In the genomic region with DNA sequence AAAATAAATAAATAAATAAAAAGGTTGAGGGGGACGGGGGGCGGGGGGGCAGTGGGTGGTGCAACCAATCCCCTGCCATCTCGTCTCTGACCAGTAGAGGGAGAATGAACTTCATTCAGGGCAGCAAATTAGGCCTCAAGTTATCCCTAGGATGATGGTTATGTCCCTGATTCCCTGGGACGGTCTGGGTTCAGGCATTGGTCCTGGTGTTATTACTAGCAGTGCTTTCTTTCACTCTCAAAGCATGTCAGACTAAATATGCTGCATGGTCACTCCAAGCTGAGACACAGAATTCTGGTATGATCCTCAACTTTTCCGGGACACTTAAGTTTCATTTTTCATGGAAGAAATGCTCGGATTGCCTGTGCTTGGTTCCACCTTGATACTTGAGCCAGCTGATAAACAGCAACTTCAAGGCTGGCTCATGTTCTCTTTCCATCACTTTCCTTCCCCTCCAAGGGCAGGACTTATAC, we compare ENCODE assay signal across 8 cellular contexts. TPM values are rescaled to one million over a fixed set of nuclear protein-coding genes. Genes with fewer than 3 reads are reported as not detected.
DNase-seq lines count a peak whose midpoint lies in the region; ATAC-seq, FAIRE-seq and TF ChIP-seq lines count a peak whose summit lies in the region.

No MANE protein-coding gene starts in this region.

- intact Hi-C loops in testis (cut with DNase I; ENCODE audit: low total_unique reads): no loop called here

- H3K36me3 ChIP-seq in testis (ENCODE audit: low read depth, missing control alignments): no peaks in the 10 kb centered on the region

- no peak overlapping the region for H3K4me3 Mint-ChIP-seq in immature natural killer cell

- H3K4me1 Mint-ChIP-seq in immature natural killer cell: peaks cover 28 to 36% of the 10 kb centered on the region in 2 donors

- no peak for TF ChIP-seq EP300 in A549 (IDR thresholded peaks at IDR 0.05)

- H3K27ac ChIP-seq in A549 (no peak overlapping the region), testis (no peak overlapping the region)

- in situ Hi-C loops in G401 (cut with HindIII; ENCODE audit: low sequenced_read_pairs) (no loop called here), astrocyte of the cerebellum (cut with HindIII; ENCODE audit: low sequenced_read_pairs) (no loop called here)

- TF ChIP-seq RAD21 in A549 (conservative IDR thresholded peaks at IDR 0.05 in 1 of 2, IDR thresholded peaks at IDR 0.05 in 1 of 2): peak; percentile 60 to 70

- POLR2A ChIA-PET in A549 (lab: Yijun Ruan, JAX): no interaction called here

- CTCF ChIA-PET in A549 (lab: Yijun Ruan, JAX): interaction anchor here (0.7 to 5.3 kb wide), 7 partner anchors 11 to 629 kb away, joined by 3 to 29 read pairs (median 7); no protein-coding TSS in a partner anchor

- no peaks in the 10 kb centered on the region for H3K9me3 Mint-ChIP-seq in immature natural killer cell

- 41% methylated on average over 6 of the region's 6 CpGs for WGBS in A549 (ENCODE audit: missing lambda C conversion rate)
- WGBS in testis, 2 donors: 61 to 74% methylated on average over 6 of the region's 6 CpGs

- peaks cover 0 to 4% (median 0%) of the 10 kb centered on the region in 3 donors for H3K36me3 Mint-ChIP-seq in immature natural killer cell

- H3K4me1 ChIP-seq in A549: peaks cover 24% of the 10 kb centered on the region
- no peaks in the 10 kb centered on the region for H3K4me1 ChIP-seq in testis

- peak in 1 of 2 experiments; percentile 77; a peak in 3 of 6 replicates for ATAC-seq in A549
- ATAC-seq in HG03442 (IDR thresholded peaks at IDR 0.05; ENCODE audit: unreplicated experiment): no peak

- H3K9me3 ChIP-seq in A549 (no peaks in the 10 kb centered on the region), testis (no peaks in the 10 kb centered on the region)

- no peak for FAIRE-seq in A549 (lab: Jason Lieb, UNC)

- H3K27me3 Mint-ChIP-seq in immature natural killer cell (ENCODE audit: low read depth in 3 of 3): peaks cover 0 to 3% (median 0%) of the 10 kb centered on the region in 3 donors

- DNase-seq in A549 (ENCODE audit: low read depth in 1 of 2, low spot score in 1 of 2) (peak; percentile 41 to 46), G401 (ENCODE audit: low spot score) (peak; percentile 29), NCI-H526 treated with DMSO at 0.1 percent for 48 hours (lab: John Stamatoyannopoulos, UW) (peak; percentile 6), astrocyte of the cerebellum (ENCODE audit: low read depth) (no peak), immature natural killer cell (peak in 2 of 3 donors; percentile 24), testis (peak; percentile 58), NCI-H1436 (lab: John Stamatoyannopoulos, UW) (no peak)

- peak; percentile 51 for TF ChIP-seq CTCF in A549 (IDR thresholded peaks at IDR 0.05)
- TF ChIP-seq CTCF in astrocyte of the cerebellum (IDR thresholded peaks at IDR 0.05; ENCODE audit: low read depth, low read length, missing control alignments): peak; percentile 61
- TF ChIP-seq CTCF in testis (IDR thresholded peaks at IDR 0.05): peak in 2 of 3 experiments; percentile 25 to 69

- no peak overlapping the region for H3K4me2 ChIP-seq in A549

- H3K4me3 ChIP-seq in A549 (no peak overlapping the region), astrocyte of the cerebellum (ENCODE audit: low read depth, low read length) (no peak overlapping the region), testis (no peak overlapping the region)

- H3K27ac Mint-ChIP-seq in immature natural killer cell: no peak overlapping the region

- no peaks in the 10 kb centered on the region for H3K27me3 ChIP-seq in testis

- TF ChIP-seq POLR2A in A549 (IDR thresholded peaks at IDR 0.05; ENCODE audit: low read length) (no peak), testis (IDR thresholded peaks at IDR 0.05) (no peak)

TF ChIP-seq in A549, 52 proteins besides CTCF, POLR2A, EP300 and RAD21:
- no peak for TF ChIP-seq FOXS1 (CRISPR knock-in tag; IDR thresholded peaks at IDR 0.05)
- peak; percentile 68 for TF ChIP-seq SMC3 (IDR thresholded peaks at IDR 0.05)

RNA-seq across cellular contexts. Expression of gene DAP, which starts 59.4 kb away (rescaled TPM):
- polyA plus RNA-seq in A549 (2011; rRNA removed): 24.2 and 46.4 TPM in 2 replicates
- polyA plus RNA-seq in A549 (2012; cell fraction: cytosol; rRNA removed): 36.5 and 45.3 TPM in 2 replicates
- polyA plus RNA-seq in A549 (2012; cell fraction: nucleus; rRNA removed): 23.6 and 24.7 TPM in 2 replicates
- polyA plus RNA-seq in A549 (2017; fragmentation: RNase III; extraction: RNeasy Plus Mini Kit Qiagen cat#74134 plus additional on column Dnase treatment): 47.3 to 65.0 TPM (median 54.9 TPM) in 3 replicates
- 55.9 and 67.3 TPM in 2 replicates for polyA minus RNA-seq in A549 (2011; rRNA and poly(A)+ RNA removed)
- 10.4 and 14.7 TPM in 2 replicates for total RNA-seq in G401 (2014; rRNA removed; shearing (Covaris generic))
- 10 to 100 TPM; 43.1 to 87.1 (median 53.9) TPM for polyA plus RNA-seq in immature natural killer cell
- 10 to 100 TPM; 46.3 to 48.1 TPM for total RNA-seq in testis
- 92.2 TPM for polyA plus RNA-seq in testis (ENCODE audit: insufficient read depth, low read depth, low replicate concordance)

Comparison
In these comparisons a context has a peak if more than half of its experiments do, and no peak if none do; other contexts are left out.
1. DNase-seq: peak in A549 (2 of 2), G401 (single experiment), NCI-H526 treated with DMSO at 0.1 percent for 48 hours (single experiment), immature natural killer cell (2 of 3) and testis (single experiment); none in astrocyte of the cerebellum (single experiment) and NCI-H1436 (single experiment).
2. Peak in every context shown above with its lines, with median percentiles within 50 percentile points of each other: CTCF ChIP-seq.